ENCODE assay signal across 9 cellular contexts in genomic region chr14:80152763-80153162, GRCh38. TPM values are rescaled to one million over a fixed set of nuclear protein-coding genes. Genes with fewer than 3 reads are reported as not detected.
"Had no signal": no experiment of that assay in that cellular context is flagged by ENCODE, and none has a peak within 500 bp of the region (broad histone marks: within the 10 kb centered on the region; RNA-seq: fewer than 3 reads in every experiment).

No MANE protein-coding gene starts in this region.

- H2AFZ ChIP-seq: GM23338 had no signal

- H3K27ac ChIP-seq: KMS-11 had no signal

- H3K9me3 Mint-ChIP-seq: GM23338, HFFc6 had no signal

- H3K9ac ChIP-seq: KMS-11 had no signal

- H3K9me3 ChIP-seq: HAP-1 had no signal

- ATAC-seq: GM23338, HCT116 had no signal

- H3K36me3 ChIP-seq: HAP-1 had no signal

- H3K4me1 Mint-ChIP-seq: GM23338 had no signal

- H3K4me1 ChIP-seq: HAP-1 had no signal

- H3K27ac Mint-ChIP-seq: GM23338, HFFc6 had no signal

- H3K4me3 ChIP-seq: GM23338, HAP-1 had no signal

- H3K4me2 ChIP-seq: GM23338, KMS-11 had no signal

- H3K4me3 Mint-ChIP-seq: GM23338, HFFc6 had no signal

- FAIRE-seq: HTR-8/SVneo had no signal

- DNase-seq: H7, HFFc6, KBM-7 had no signal

RNA-seq across cellular contexts. Expression of gene DIO2, which starts 58.5 kb away (rescaled TPM):
- total RNA-seq: H7, HT-29 had no signal
